Comparison of ENCODE assay signal across 11 cellular contexts in the genomic region with DNA sequence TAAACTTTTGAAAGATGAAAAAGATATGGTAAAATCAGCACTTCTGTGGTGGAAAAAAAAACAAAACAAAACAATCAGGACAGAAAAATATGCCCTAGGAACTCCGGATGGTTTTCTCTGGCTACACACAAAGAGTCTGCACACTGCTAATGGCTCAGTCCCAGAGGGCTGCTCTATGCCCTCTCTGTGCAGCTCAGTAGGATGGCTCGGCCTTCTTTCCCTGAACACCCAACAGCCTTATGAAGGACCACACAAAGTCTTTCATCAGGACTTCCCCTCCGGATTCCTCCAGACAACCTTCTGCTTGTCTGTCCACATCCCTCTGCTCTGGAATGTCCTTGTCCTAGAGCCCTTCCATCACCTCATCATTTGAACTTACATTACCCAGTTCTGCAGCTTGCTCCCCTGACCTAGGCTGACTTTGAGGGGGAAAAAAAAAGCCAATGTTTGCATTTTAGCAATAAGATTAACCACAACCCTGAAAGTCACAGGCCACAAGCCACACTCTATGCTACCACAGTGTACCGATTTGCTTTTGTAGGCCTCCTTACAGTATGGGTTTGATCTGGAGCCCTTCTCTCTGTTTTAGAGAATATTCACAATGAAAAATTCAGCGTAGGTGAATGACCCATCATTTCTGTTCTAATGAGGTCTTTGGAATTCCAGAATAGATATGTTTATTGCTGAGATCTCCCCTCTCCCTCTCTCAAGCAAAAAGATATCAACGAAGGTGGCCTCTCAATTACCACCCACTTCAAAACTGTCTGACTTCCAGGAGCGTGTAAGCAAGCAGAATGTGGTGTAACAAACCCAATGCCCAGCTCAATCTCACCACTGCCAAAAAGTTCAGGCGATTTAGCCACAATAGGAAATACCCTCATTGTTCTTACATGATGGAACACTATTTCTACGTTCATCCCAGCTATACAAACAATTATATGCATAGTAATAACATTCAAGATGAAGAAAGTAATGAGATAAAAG.
DNase-seq lines count a peak whose midpoint lies in the region; ATAC-seq, FAIRE-seq and TF ChIP-seq lines count a peak whose summit lies in the region.
"Had no signal": no experiment of that assay in that cellular context is flagged by ENCODE, and none has a peak within 500 bp of the region (broad histone marks: within the 10 kb centered on the region; RNA-seq: fewer than 3 reads in every experiment).

No MANE protein-coding gene starts in this region.

- CTCF ChIA-PET in HepG2 (lab: Yijun Ruan, JAX; ENCODE audit: low intra/inter-chr PET ratio, low total read pairs) = no interaction called here

- in situ Hi-C loops in HepG2 (cut with HindIII; ENCODE audit: extremely low pct_ligation_motif_present, low pct_unique_long_range_greater_than_20kb) = no loop called here

- WGBS in HepG2 (ENCODE audit: low lambda C conversion rate) = 95% methylated on average over 9 of the region's 9 CpGs
- 78% methylated on average over 8 of the region's 9 CpGs for WGBS in right lobe of liver (ENCODE audit: insufficient coverage, low coverage, low lambda C conversion rate, missing lambda C conversion rate)

- no peak overlapping the region for H3K9ac ChIP-seq in HepG2 (ENCODE audit: insufficient read depth, low read depth, low read length)
- H3K9ac ChIP-seq: BLaER1 treated with 17β-estradiol and CSF1 and Interleukin-3, amounts not matched to agents 10 nM and 100 nM had no signal

- no peaks in the 10 kb centered on the region for H3K27me3 ChIP-seq in HepG2 (ENCODE audit: control insufficient read depth in 1 of 2, insufficient read depth in 2 of 2, low read length in 2 of 2)
- H3K27me3 ChIP-seq in right lobe of liver = no peaks in the 10 kb centered on the region
- H3K27me3 ChIP-seq: BLaER1 treated with 17β-estradiol and CSF1 and Interleukin-3, amounts not matched to agents 10 nM and 100 nM had no signal

- H3K4me3 ChIP-seq in HepG2 (replicated peaks in 1 of 3; ENCODE audit: insufficient read depth in 1 of 3, low read depth in 2 of 3, low read length in 3 of 3) (no peak overlapping the region), right lobe of liver (no peak overlapping the region)
- H3K4me3 ChIP-seq: BLaER1 treated with 17β-estradiol and CSF1 and Interleukin-3, amounts not matched to agents 10 nM and 100 nM had no signal

- TF ChIP-seq EP300 in HepG2 (IDR thresholded peaks at IDR 0.05; ENCODE audit: low read depth in 2 of 2, low read length in 2 of 2) (no peak), HepG2 (CRISPR knock-in tag; IDR thresholded peaks at IDR 0.05; ENCODE audit: borderline replicate concordance) (no peak)

- H3K36me3 Mint-ChIP-seq in T-helper 1 cell treated with Interleukin-12 subunit alpha and Interleukin-12 subunit beta and Interleukin-4 antibody, amounts not matched to agents 30 μg/mL and 1 μg/mL, for 36 hours (ENCODE audit: low read depth) = peaks cover 13% of the 10 kb centered on the region
- H3K36me3 Mint-ChIP-seq in stimulated activated naive CD8-positive, alpha-beta T cell treated with anti-CD3 and anti-CD28 coated beads, Interleukin-15, Interleukin-2, amounts not matched to agents 100 ng/mL and 50 ng/mL, for 24 hours (ENCODE audit: low read depth) = peaks cover 39% of the 10 kb centered on the region

- no TSS peak for BruUV-seq in HepG2 (replicated peaks; lab: Mats Ljungman, UMichigan)

- FAIRE-seq in HepG2 (lab: Jason Lieb, UNC) = no peak

- peaks cover 22% of the 10 kb centered on the region for H3K9me3 Mint-ChIP-seq in T-helper 1 cell treated with Interleukin-12 subunit alpha and Interleukin-12 subunit beta and Interleukin-4 antibody, amounts not matched to agents 30 μg/mL and 1 μg/mL, for 36 hours
- peaks cover 26% of the 10 kb centered on the region for H3K9me3 Mint-ChIP-seq in stimulated activated naive CD8-positive, alpha-beta T cell treated with anti-CD3 and anti-CD28 coated beads, Interleukin-15, Interleukin-2, amounts not matched to agents 100 ng/mL and 50 ng/mL, for 24 hours

- TF ChIP-seq CTCF in HepG2 (CRISPR knock-in tag; IDR thresholded peaks at IDR 0.05) (no peak), right lobe of liver (IDR thresholded peaks at IDR 0.05) (no peak)

- no peaks in the 10 kb centered on the region for H3K4me1 ChIP-seq in HepG2 (ENCODE audit: insufficient read depth, low read length)
- no peaks in the 10 kb centered on the region for H3K4me1 ChIP-seq in right lobe of liver
- H3K4me1 ChIP-seq: BLaER1 treated with 17β-estradiol and CSF1 and Interleukin-3, amounts not matched to agents 10 nM and 100 nM had no signal

- H3K27ac ChIP-seq in HepG2 (ENCODE audit: extremely low read length, insufficient read depth, low read length) (no peak overlapping the region), right lobe of liver (no peak overlapping the region)
- H3K27ac ChIP-seq: BLaER1 treated with 17β-estradiol and CSF1 and Interleukin-3, amounts not matched to agents 10 nM and 100 nM had no signal

- intact Hi-C loops in HepG2 (cut with micrococcal nuclease; ENCODE audit: unreplicated experiment) = no loop called here
- intact Hi-C loops in right lobe of liver (cut with DNase I) = no loop called here

- H3K27ac Mint-ChIP-seq in T-helper 1 cell treated with Interleukin-12 subunit alpha and Interleukin-12 subunit beta and Interleukin-4 antibody, amounts not matched to agents 30 μg/mL and 1 μg/mL, for 36 hours = peak overlapping the region; percentile 73
- peak overlapping the region; percentile 70 for H3K27ac Mint-ChIP-seq in stimulated activated naive CD8-positive, alpha-beta T cell treated with anti-CD3 and anti-CD28 coated beads, Interleukin-15, Interleukin-2, amounts not matched to agents 100 ng/mL and 50 ng/mL, for 24 hours

- DNase-seq in HepG2 (ENCODE audit: low spot score) (no peak), right lobe of liver (no peak), NCI-H1417 (lab: John Stamatoyannopoulos, UW) (no peak), NCI-H69 (lab: John Stamatoyannopoulos, UW) (no peak), NCI-H748 treated with DMSO at 0.1 percent for 48 hours (lab: John Stamatoyannopoulos, UW) (no peak)
- DNase-seq: activated CD4-positive, CD25-positive, alpha-beta regulatory T cell treated with anti-CD3 and anti-CD28 coated beads, Interleukin-2, amount 50 U/mL, for 72 hours had no signal

- ATAC-seq in HepG2 (peak; percentile 64), right lobe of liver (no peak), HG02759 (IDR thresholded peaks at IDR 0.05; ENCODE audit: unreplicated experiment) (peak; percentile 85)

- no peak overlapping the region for H3K4me2 ChIP-seq in HepG2 (ENCODE audit: low read depth, low read length)
- H3K4me2 ChIP-seq: BLaER1 treated with 17β-estradiol and CSF1 and Interleukin-3, amounts not matched to agents 10 nM and 100 nM had no signal

- H3K4me1 Mint-ChIP-seq in T-helper 1 cell treated with Interleukin-12 subunit alpha and Interleukin-12 subunit beta and Interleukin-4 antibody, amounts not matched to agents 30 μg/mL and 1 μg/mL, for 36 hours (ENCODE audit: low read depth) = peaks cover 31% of the 10 kb centered on the region
- H3K4me1 Mint-ChIP-seq in stimulated activated naive CD8-positive, alpha-beta T cell treated with anti-CD3 and anti-CD28 coated beads, Interleukin-15, Interleukin-2, amounts not matched to agents 100 ng/mL and 50 ng/mL, for 24 hours (ENCODE audit: low read depth) = peaks cover 49% of the 10 kb centered on the region
- H3K4me1 Mint-ChIP-seq: IgD-negative memory B cell had no signal

- no peak for TF ChIP-seq RAD21 in HepG2 (CRISPR knock-in tag; IDR thresholded peaks at IDR 0.05)

- H3K4me3 Mint-ChIP-seq in T-helper 1 cell treated with Interleukin-12 subunit alpha and Interleukin-12 subunit beta and Interleukin-4 antibody, amounts not matched to agents 30 μg/mL and 1 μg/mL, for 36 hours = peak overlapping the region; percentile 42
- H3K4me3 Mint-ChIP-seq in stimulated activated naive CD8-positive, alpha-beta T cell treated with anti-CD3 and anti-CD28 coated beads, Interleukin-15, Interleukin-2, amounts not matched to agents 100 ng/mL and 50 ng/mL, for 24 hours = peak overlapping the region; percentile 14

- peaks cover 12% of the 10 kb centered on the region for H3K79me2 ChIP-seq in HepG2 (ENCODE audit: insufficient read depth, low read length)

- no peak overlapping the region for H2AFZ ChIP-seq in HepG2 (ENCODE audit: low read length)

- peaks cover 6% of the 10 kb centered on the region; the same call in 1 of the 2 replicates for H4K20me1 ChIP-seq in HepG2 (ENCODE audit: insufficient read depth, low read length)
- H4K20me1 ChIP-seq: BLaER1 treated with 17β-estradiol and CSF1 and Interleukin-3, amounts not matched to agents 10 nM and 100 nM had no signal

- peaks cover 5 to 7% of the 10 kb centered on the region in 2 experiments for H3K36me3 ChIP-seq in HepG2 (replicated peaks in 1 of 2; ENCODE audit: control insufficient read depth in 1 of 2, insufficient read depth in 2 of 2, low read length in 2 of 2)
- H3K36me3 ChIP-seq in right lobe of liver = peaks cover 0 to 2% (median 0%) of the 10 kb centered on the region in 4 donors

- POLR2A ChIA-PET in HepG2 (lab: Yijun Ruan, JAX) = no interaction called here

- no peaks in the 10 kb centered on the region for H3K9me3 ChIP-seq in HepG2 (ENCODE audit: low read length)
- peaks cover 0 to 2% (median 0%) of the 10 kb centered on the region in 4 donors for H3K9me3 ChIP-seq in right lobe of liver

- no peak for TF ChIP-seq POLR2A in HepG2 (IDR thresholded peaks at IDR 0.05; ENCODE audit: insufficient read depth in 1 of 2, low read depth in 2 of 2, low read length in 2 of 2)
- no peak for TF ChIP-seq POLR2A in right lobe of liver (IDR thresholded peaks at IDR 0.05)

- H3K27me3 Mint-ChIP-seq in T-helper 1 cell treated with Interleukin-12 subunit alpha and Interleukin-12 subunit beta and Interleukin-4 antibody, amounts not matched to agents 30 μg/mL and 1 μg/mL, for 36 hours (ENCODE audit: low read depth) = peaks cover 3% of the 10 kb centered on the region
- H3K27me3 Mint-ChIP-seq in stimulated activated naive CD8-positive, alpha-beta T cell treated with anti-CD3 and anti-CD28 coated beads, Interleukin-15, Interleukin-2, amounts not matched to agents 100 ng/mL and 50 ng/mL, for 24 hours = peaks cover 5% of the 10 kb centered on the region
- H3K27me3 Mint-ChIP-seq: IgD-negative memory B cell had no signal

TF ChIP-seq in HepG2, 621 proteins besides CTCF, POLR2A, EP300 and RAD21 (continues in another document):
- TF ChIP-seq FOXP4 (CRISPR knock-in tag; IDR thresholded peaks at IDR 0.05) (no peak), SMYD3 (CRISPR knock-in tag; IDR thresholded peaks at IDR 0.05) (no peak)

Comparison
In these comparisons a context has a peak if more than half of its experiments do, and no peak if none do; other contexts are left out.
1. ATAC-seq: peak in HepG2 (single experiment) and HG02759 (single experiment); none in right lobe of liver (0 of 4).